Comparison of ENCODE assay signal across 11 cellular contexts in genomic region chr11:118605116-118605867, GRCh38. TPM values are rescaled to one million over a fixed set of nuclear protein-coding genes. Genes with fewer than 3 reads are reported as not detected.
DNase-seq lines count a peak whose midpoint lies in the region; ATAC-seq, FAIRE-seq and TF ChIP-seq lines count a peak whose summit lies in the region.
"Had no signal": no experiment of that assay in that cellular context is flagged by ENCODE, and none has a peak within 500 bp of the region (broad histone marks: within the 10 kb centered on the region; RNA-seq: fewer than 3 reads in every experiment).

No MANE protein-coding gene starts in this region.

- ATAC-seq in pancreas (peak in 3 of 4 donors; percentile 1 to 11 (median 7)), GM18870 (IDR thresholded peaks at IDR 0.05; ENCODE audit: unreplicated experiment) (no peak)
- ATAC-seq: PC-3 had no signal

- H3K36me3 ChIP-seq in pancreas = peaks cover 11 to 23% (median 16%) of the 10 kb centered on the region in 3 donors

- CTCF ChIA-PET in activated CD4-positive, alpha-beta memory T cell treated with anti-CD3 and anti-CD28 coated beads, Interleukin-2, amount 10 ng/mL, durations not matched to agents 7 days and 5 days (lab: Charles Lee) = interaction anchor here (0.6 to 1.9 kb wide), 3 partner anchors 8 to 209 kb away, joined by 3 to 8 read pairs (median 4); no protein-coding TSS in a partner anchor

- no peaks in the 10 kb centered on the region for H3K9me3 ChIP-seq in pancreas

- 36 to 40% methylated on average over 10 of the region's 10 CpGs for WGBS in pancreas, 2 donors

- no peak overlapping the region for H3K4me3 ChIP-seq in AG09309 (ENCODE audit: control insufficient read depth, low read depth, low read length)
- H3K4me3 ChIP-seq in pancreas = no peak overlapping the region

- peaks cover 33% of the 10 kb centered on the region for H3K36me3 Mint-ChIP-seq in activated CD4-positive, alpha-beta memory T cell treated with anti-CD3 and anti-CD28 coated beads, Interleukin-2, amount 10 ng/mL, durations not matched to agents 7 days and 5 days (ENCODE audit: low read depth)

- peaks cover 21% of the 10 kb centered on the region for H3K4me1 Mint-ChIP-seq in activated CD4-positive, alpha-beta memory T cell treated with anti-CD3 and anti-CD28 coated beads, Interleukin-2, amount 10 ng/mL, durations not matched to agents 7 days and 5 days

- intact Hi-C loops in pancreas (cut with DNase I) = no loop called here

- TF ChIP-seq CTCF in AG09309 (IDR thresholded peaks at IDR 0.05; ENCODE audit: control insufficient read depth, insufficient read depth, low read depth, low read length, missing control alignments) (no peak), pancreas (IDR thresholded peaks at IDR 0.05) (no peak)

- no peak overlapping the region for H3K4me3 Mint-ChIP-seq in activated CD4-positive, alpha-beta memory T cell treated with anti-CD3 and anti-CD28 coated beads, Interleukin-2, amount 10 ng/mL, durations not matched to agents 7 days and 5 days

- peak overlapping the region; percentile 9 to 65 (median 44) for H3K27ac ChIP-seq in pancreas

- DNase-seq in AG09309 (ENCODE audit: low read depth) (peak; percentile 84), RPMI7951 (ENCODE audit: low read depth) (peak; percentile 93), glomerular visceral epithelial cell (ENCODE audit: extremely low spot score) (peak; percentile 32), pancreas (peak in 1 of 6 donors; percentile 28), middle frontal gyrus (ENCODE audit: extremely low spot score, low spot score) (no peak), SHP77 treated with DMSO at 0.1 percent for 48 hours (lab: John Stamatoyannopoulos, UW) (no peak)
- no peak for DNase-seq in activated CD4-positive, alpha-beta memory T cell treated with anti-CD3 and anti-CD28 coated beads, Interleukin-2, amount 10 ng/mL, durations not matched to agents 7 days and 5 days
- DNase-seq: DMS153, PC-3, small intestine had no signal

- no peaks in the 10 kb centered on the region for H3K27me3 ChIP-seq in pancreas

- H3K4me1 ChIP-seq in pancreas = no peaks in the 10 kb centered on the region

- H3K27ac Mint-ChIP-seq in activated CD4-positive, alpha-beta memory T cell treated with anti-CD3 and anti-CD28 coated beads, Interleukin-2, amount 10 ng/mL, durations not matched to agents 7 days and 5 days = no peak overlapping the region

- no peak for FAIRE-seq in pancreas (lab: Jason Lieb, UNC)
- FAIRE-seq: small intestine had no signal

- POLR2A ChIA-PET in activated CD4-positive, alpha-beta memory T cell treated with anti-CD3 and anti-CD28 coated beads, Interleukin-2, amount 10 ng/mL, durations not matched to agents 7 days and 5 days (lab: Charles Lee) = interaction anchor here (1.0 kb wide), 1 partner anchor 23 kb away, joined by 3 read pairs; no protein-coding TSS in a partner anchor

- H3K27me3 Mint-ChIP-seq in activated CD4-positive, alpha-beta memory T cell treated with anti-CD3 and anti-CD28 coated beads, Interleukin-2, amount 10 ng/mL, durations not matched to agents 7 days and 5 days = peaks cover 34% of the 10 kb centered on the region

- no peaks in the 10 kb centered on the region for H3K9me3 Mint-ChIP-seq in activated CD4-positive, alpha-beta memory T cell treated with anti-CD3 and anti-CD28 coated beads, Interleukin-2, amount 10 ng/mL, durations not matched to agents 7 days and 5 days

RNA-seq across cellular contexts. Expression of gene PHLDB1, which starts 2.1 kb away (rescaled TPM):
- total RNA-seq in RPMI7951 (2014; rRNA removed; shearing (Covaris generic)) = 45.1 and 50.9 TPM in 2 replicates
- total RNA-seq in pancreas = 10 to 100 TPM; 29.3 to 66.6 (median 41.0) TPM
- polyA plus RNA-seq in pancreas = 100 to 1,000 TPM; 152 to 153 TPM
- under 1 TPM; 0.53 to 0.63 TPM for total RNA-seq in activated CD4-positive, alpha-beta memory T cell treated with anti-CD3 and anti-CD28 coated beads, Interleukin-2, amount 10 ng/mL, durations not matched to agents 7 days and 5 days

RNA-seq across cellular contexts. Expression of gene ARCN1, which starts 33.1 kb away (rescaled TPM):
- 160 and 198 TPM in 2 replicates for total RNA-seq in RPMI7951 (2014; rRNA removed; shearing (Covaris generic))
- 100 to 1,000 TPM in 1 of 6 donors, 10 to 100 TPM in 5; 77.0 to 105 (median 92.6) TPM for total RNA-seq in pancreas
- polyA plus RNA-seq in pancreas = 10 to 100 TPM; 39.8 to 67.3 TPM
- 100 to 1,000 TPM; 138 to 141 TPM for total RNA-seq in activated CD4-positive, alpha-beta memory T cell treated with anti-CD3 and anti-CD28 coated beads, Interleukin-2, amount 10 ng/mL, durations not matched to agents 7 days and 5 days

RNA-seq across cellular contexts. Expression of gene IFT46, which starts 39.6 kb away (rescaled TPM):
- total RNA-seq in RPMI7951 (2014; rRNA removed; shearing (Covaris generic)) = 55.3 and 57.9 TPM in 2 replicates
- total RNA-seq in pancreas = 10 to 100 TPM in 3 of 6 donors, 1 to 10 TPM in 3; 5.7 to 12.4 (median 9.8) TPM
- 10 to 100 TPM; 14.4 to 28.2 TPM for polyA plus RNA-seq in pancreas
- total RNA-seq in activated CD4-positive, alpha-beta memory T cell treated with anti-CD3 and anti-CD28 coated beads, Interleukin-2, amount 10 ng/mL, durations not matched to agents 7 days and 5 days = 1 to 10 TPM; 9.6 to 10.0 TPM

Comparison
In these comparisons a context has a peak if more than half of its experiments do, and no peak if none do; other contexts are left out.
1. DNase-seq: peak in AG09309 (single experiment), RPMI7951 (single experiment) and glomerular visceral epithelial cell (single experiment); none in middle frontal gyrus (single experiment), activated CD4-positive, alpha-beta memory T cell treated with anti-CD3 and anti-CD28 coated beads, Interleukin-2, amount 10 ng/mL, durations not matched to agents 7 days and 5 days (single experiment) and SHP77 treated with DMSO at 0.1 percent for 48 hours (single experiment).
2. RNA of gene PHLDB1, which starts 2.1 kb away (total RNA-seq): 29.3 to 66.6 TPM in pancreas and 45.1 to 50.9 TPM in RPMI7951; 0.53 to 0.63 TPM in activated CD4-positive, alpha-beta memory T cell treated with anti-CD3 and anti-CD28 coated beads, Interleukin-2, amount 10 ng/mL, durations not matched to agents 7 days and 5 days; every median in the first group is over 10 times any median in the second.